In genomic region chr22:42320463-42321416, GRCh38 we compare ENCODE assay signal across 24 cellular contexts. TPM values are rescaled to one million over a fixed set of nuclear protein-coding genes. Genes with fewer than 3 reads are reported as not detected.
DNase-seq lines count a peak whose midpoint lies in the region; ATAC-seq, FAIRE-seq and TF ChIP-seq lines count a peak whose summit lies in the region.
"Had no signal": no experiment of that assay in that cellular context is flagged by ENCODE, and none has a peak within 500 bp of the region (broad histone marks: within the 10 kb centered on the region; RNA-seq: fewer than 3 reads in every experiment).

No MANE protein-coding gene starts in this region.

- peak overlapping the region; percentile 8 for H3K27ac ChIP-seq in cardiac muscle cell
- H3K27ac ChIP-seq in kidney (ENCODE audit: low read depth in 2 of 2, low read length in 2 of 2) = no peak overlapping the region
- H3K27ac ChIP-seq: C4-2B, dorsolateral prefrontal cortex had no signal

- no peaks in the 10 kb centered on the region for H3K36me3 Mint-ChIP-seq in type B pancreatic cell
- H3K36me3 Mint-ChIP-seq: activated CD4-positive, alpha-beta memory T cell treated with anti-CD3 and anti-CD28 coated beads for 36 hours had no signal

- DNase-seq in cardiac muscle cell (ENCODE audit: low read depth in 1 of 2, low spot score in 1 of 2) = no peak
- no peak for DNase-seq in cardiac septum (ENCODE audit: low spot score)
- DNase-seq in NCI-H748 (lab: John Stamatoyannopoulos, UW; ENCODE audit: unreplicated experiment) = peak; percentile 88
- peak; percentile 60 to 78 for DNase-seq in left colon
- DNase-seq in type B pancreatic cell (ENCODE audit: extremely low spot score, unreplicated experiment) = no peak
- DNase-seq in kidney = no peak
- DNase-seq: activated CD4-positive, alpha-beta memory T cell treated with anti-CD3 and anti-CD28 coated beads for 36 hours; DMS 273 treated with DMSO at 0.1 percent for 48 hours; dorsolateral prefrontal cortex; foreskin fibroblast; H7; Kasumi-1; NCI-H1048; NCI-H2171 treated with DMSO at 0.1 percent for 48 hours; nucleus accumbens; retina; SK-N-SH; stimulated activated CD4-positive, alpha-beta T cell treated with anti-CD3 and anti-CD28 coated beads, Interleukin-12 subunit alpha, Interleukin-12 subunit beta, amount 100 ng/mL, for 4 hours had no signal

- H3K9me3 ChIP-seq in cardiac muscle cell (ENCODE audit: low read depth) (no peaks in the 10 kb centered on the region), kidney (ENCODE audit: control insufficient read depth in 1 of 2, low read length in 2 of 2) (no peaks in the 10 kb centered on the region)
- H3K9me3 ChIP-seq: SK-N-SH had no signal

- no peaks in the 10 kb centered on the region for H3K27me3 ChIP-seq in cardiac muscle cell
- H3K27me3 ChIP-seq: dorsolateral prefrontal cortex had no signal

- H3K9ac ChIP-seq in kidney (ENCODE audit: low read length in 2 of 2) = no peak overlapping the region
- H3K9ac ChIP-seq: SK-N-SH had no signal

- no peak for FAIRE-seq in kidney (lab: Jason Lieb, UNC)
- FAIRE-seq: bronchial epithelial cell, GM12878, RCC 7860 had no signal

- TF ChIP-seq CTCF in cardiac muscle cell (IDR thresholded peaks at IDR 0.05; ENCODE audit: low read depth, low read length) (no peak), type B pancreatic cell (conservative IDR thresholded peaks at IDR 0.05) (no peak), kidney (IDR thresholded peaks at IDR 0.05; ENCODE audit: borderline replicate concordance, extremely low read depth, insufficient read depth) (no peak)

- H3K4me1 Mint-ChIP-seq in type B pancreatic cell (ENCODE audit: unreplicated experiment) = peaks cover 42% of the 10 kb centered on the region

- peak overlapping the region; percentile 25 for H3K27ac Mint-ChIP-seq in type B pancreatic cell
- H3K27ac Mint-ChIP-seq: activated CD4-positive, alpha-beta memory T cell treated with anti-CD3 and anti-CD28 coated beads for 36 hours had no signal

- H3K4me3 Mint-ChIP-seq in type B pancreatic cell = no peak overlapping the region
- H3K4me3 Mint-ChIP-seq: activated CD4-positive, alpha-beta memory T cell treated with anti-CD3 and anti-CD28 coated beads for 36 hours had no signal

- H3K36me3 ChIP-seq in cardiac muscle cell (no peaks in the 10 kb centered on the region), kidney (ENCODE audit: control insufficient read depth in 1 of 2, insufficient read depth in 2 of 2, low read length in 2 of 2) (no peaks in the 10 kb centered on the region)

- peaks cover 3% of the 10 kb centered on the region for H3K27me3 Mint-ChIP-seq in type B pancreatic cell
- H3K27me3 Mint-ChIP-seq: activated CD4-positive, alpha-beta memory T cell treated with anti-CD3 and anti-CD28 coated beads for 36 hours had no signal

- peaks cover 29% of the 10 kb centered on the region for H3K4me1 ChIP-seq in cardiac muscle cell (ENCODE audit: low read depth)
- peaks cover 0 to 13% of the 10 kb centered on the region in 2 donors for H3K4me1 ChIP-seq in kidney (ENCODE audit: control insufficient read depth in 1 of 2, insufficient read depth in 1 of 2, low read depth in 1 of 2, low read length in 2 of 2)

- H3K4me3 ChIP-seq in cardiac muscle cell (no peak overlapping the region), kidney (ENCODE audit: low read length in 2 of 2) (no peak overlapping the region)
- H3K4me3 ChIP-seq: dorsolateral prefrontal cortex, GM12878 had no signal

- peak; percentile 45 for ATAC-seq in left colon
- no peak for ATAC-seq in HG03135 (IDR thresholded peaks at IDR 0.05; ENCODE audit: unreplicated experiment)
- ATAC-seq in HG03045 (IDR thresholded peaks at IDR 0.05; ENCODE audit: unreplicated experiment) = no peak
- ATAC-seq: GM12878 had no signal

- H3K9me3 Mint-ChIP-seq in type B pancreatic cell = no peaks in the 10 kb centered on the region
- H3K9me3 Mint-ChIP-seq: activated CD4-positive, alpha-beta memory T cell treated with anti-CD3 and anti-CD28 coated beads for 36 hours had no signal

- intact Hi-C loops in cardiac septum (cut with DNase I) (no loop called here), left colon (cut with DNase I, micrococcal nuclease) (no loop called here), kidney (cut with DNase I) (no loop called here)

RNA-seq across cellular contexts. Expression of gene TCF20, which starts 50.3 kb away (rescaled TPM):
- 46.4 and 48.8 TPM in 2 replicates for total RNA-seq in cardiac muscle cell
- polyA plus RNA-seq in cardiac muscle cell = 5.7 and 6.4 TPM in 2 replicates
- 15.3 TPM for total RNA-seq in cardiac septum
- total RNA-seq in left colon = 10 to 100 TPM; 49.4 to 54.9 TPM
- 56.5 and 65.1 TPM in 2 replicates for total RNA-seq in type B pancreatic cell (ENCODE audit: low replicate concordance)
- 63.6 TPM for total RNA-seq in kidney
- polyA plus RNA-seq in kidney (ENCODE audit: insufficient read depth, low read depth, low replicate concordance) = 6.1 TPM

Comparison
In these comparisons a context has a peak if more than half of its experiments do, and no peak if none do; other contexts are left out.
1. DNase-seq: peak in NCI-H748 (single experiment) and left colon (2 of 2); none in cardiac muscle cell (0 of 2), cardiac septum (single experiment), type B pancreatic cell (single experiment) and kidney (single experiment).